Comparison of ENCODE assay signal across 8 cellular contexts in genomic region chr9:122228906-122229837, GRCh38. TPM values are rescaled to one million over a fixed set of nuclear protein-coding genes. Genes with fewer than 3 reads are reported as not detected.
A peak's percentile ranks its signal among the peaks of the same experiment; 100 is the strongest.
DNase-seq lines count a peak whose midpoint lies in the region; ATAC-seq and TF ChIP-seq lines count a peak whose summit lies in the region.

Gene LHX6 (minus strand): TSS chr9:122228957. CDS start chr9:122228740, 217 bp downstream.

- H3K27me3 ChIP-seq in foreskin keratinocyte: peaks cover 98% of the 10 kb centered on the region
- peaks cover 43% of the 10 kb centered on the region for H3K27me3 ChIP-seq in rectal smooth muscle tissue (ENCODE audit: control insufficient read depth, insufficient read depth, low read length)

- no peaks in the 10 kb centered on the region for H3K36me3 ChIP-seq in SK-N-MC (ENCODE audit: insufficient read depth, low read length)
- H3K36me3 ChIP-seq in rectal smooth muscle tissue (ENCODE audit: control insufficient read depth, insufficient read depth, low read length): no peaks in the 10 kb centered on the region

- no peaks in the 10 kb centered on the region for H3K9me3 ChIP-seq in SK-N-MC (ENCODE audit: low read depth, low read length)

- H3K9ac ChIP-seq in SK-N-MC (ENCODE audit: insufficient read length) (no peak within 1 kb of the TSS), rectal smooth muscle tissue (ENCODE audit: low read length) (no peak within 1 kb of the TSS)

- H3K4me1 Mint-ChIP-seq in immature natural killer cell: peaks cover 0 to 2% of the 10 kb centered on the region in 2 donors

- H3K4me3 ChIP-seq in GM08714 (ENCODE audit: low read length) (peak within 1 kb of the TSS; percentile 46; the same call in 1 of the 2 replicates), SK-N-MC (peak within 1 kb of the TSS; percentile 67), rectal smooth muscle tissue (ENCODE audit: low read length) (peak within 1 kb of the TSS; percentile 22)

- peaks cover 7 to 13% (median 9%) of the 10 kb centered on the region in 3 donors for H3K27me3 Mint-ChIP-seq in immature natural killer cell (ENCODE audit: low read depth in 3 of 3)

- TF ChIP-seq CTCF in foreskin keratinocyte (conservative IDR thresholded peaks at IDR 0.05): no peak

- H3K4me1 ChIP-seq in foreskin keratinocyte (no peaks in the 10 kb centered on the region), rectal smooth muscle tissue (ENCODE audit: control insufficient read depth, insufficient read depth, low read length) (no peaks in the 10 kb centered on the region)

- ATAC-seq in foreskin keratinocyte: peak; percentile 49
- ATAC-seq in HG03354 (IDR thresholded peaks at IDR 0.05; ENCODE audit: poor library complexity, severe bottlenecking, unreplicated experiment): no peak

- H3K36me3 Mint-ChIP-seq in immature natural killer cell: no peaks in the 10 kb centered on the region

- H3K27ac Mint-ChIP-seq in immature natural killer cell: no peak within 1 kb of the TSS

- DNase-seq in SK-N-MC (ENCODE audit: low read depth, low spot score) (no peak), foreskin keratinocyte (no peak), immature natural killer cell (no peak), hepatic stellate cell (ENCODE audit: low spot score) (no peak), T-helper 2 cell (no peak)

- H3K4me3 Mint-ChIP-seq in immature natural killer cell: peak within 1 kb of the TSS in 1 of 5 donors; percentile 27

- no peaks in the 10 kb centered on the region for H3K9me3 Mint-ChIP-seq in immature natural killer cell

- H3K27ac ChIP-seq in SK-N-MC (no peak within 1 kb of the TSS), foreskin keratinocyte (no peak within 1 kb of the TSS), rectal smooth muscle tissue (ENCODE audit: low read depth, low read length) (no peak within 1 kb of the TSS)

RNA-seq across cellular contexts. Expression of gene LHX6, which starts in this region (rescaled TPM):
- 0.11 and 0.44 TPM in 2 replicates for total RNA-seq in foreskin keratinocyte
- 0.11 and 0.17 TPM in 2 replicates for polyA plus RNA-seq in foreskin keratinocyte
- polyA plus RNA-seq in immature natural killer cell: not detected

Comparison
In these comparisons a context has a peak if more than half of its experiments do, and no peak if none do; other contexts are left out.
1. Peak in ATAC-seq in foreskin keratinocyte; RNA of the gene not detected or under 1 TPM.